ENCODE assay signal across 26 cellular contexts in the genomic region with DNA sequence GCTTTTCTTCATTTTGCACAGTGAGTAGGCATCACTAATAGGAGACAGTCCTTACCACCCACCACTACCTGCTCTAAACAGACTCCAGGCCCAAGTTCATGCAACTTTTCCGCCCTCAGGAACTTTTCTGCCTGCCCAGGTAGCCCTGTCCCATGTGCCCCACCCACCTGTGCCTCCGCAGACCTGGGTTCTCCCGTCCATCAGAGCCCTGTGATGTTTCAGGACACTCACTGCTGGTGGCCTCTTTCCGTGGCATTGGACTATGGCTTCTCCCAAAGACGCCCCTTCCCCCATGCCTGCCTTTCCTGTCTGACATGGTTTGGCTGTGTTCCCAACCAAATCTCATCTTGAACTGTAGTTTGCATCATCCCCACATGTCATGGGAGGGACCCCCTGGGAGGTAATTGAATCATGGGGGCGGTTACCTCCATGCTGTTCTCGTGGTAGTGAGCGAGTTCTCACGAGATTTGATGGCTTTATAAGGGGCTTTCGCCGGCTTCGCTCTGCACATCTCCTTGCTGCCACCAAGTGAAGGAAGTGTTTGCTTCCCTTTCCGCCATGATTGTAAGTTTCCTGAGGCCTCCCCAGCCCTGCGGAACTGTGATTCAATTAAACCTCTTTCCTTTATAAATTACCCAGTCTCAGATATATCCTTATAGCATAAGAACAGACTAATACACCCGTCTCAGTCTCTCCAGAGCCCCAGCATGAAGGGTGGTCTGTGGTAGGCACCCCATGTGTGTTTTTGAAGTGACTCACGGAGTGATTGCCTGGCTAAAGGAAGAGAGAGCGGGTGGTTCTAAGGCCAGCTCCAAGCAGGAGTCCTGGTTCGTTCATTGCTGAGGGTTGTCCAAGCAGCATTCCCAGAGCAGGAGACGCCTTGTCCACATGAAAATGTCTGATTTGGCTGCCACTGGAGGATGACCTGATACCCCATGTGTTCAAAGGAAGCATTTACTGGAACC.
A peak's percentile ranks its signal among the peaks of the same experiment; 100 is the strongest.
DNase-seq lines count a peak whose midpoint lies in the region; ATAC-seq and TF ChIP-seq lines count a peak whose summit lies in the region.
"Had no signal": no experiment of that assay in that cellular context is flagged by ENCODE, and none has a peak within 500 bp of the region (broad histone marks: within the 10 kb centered on the region; RNA-seq: fewer than 3 reads in every experiment).

No MANE protein-coding gene starts in this region.

- WGBS in testis, 2 donors = 81 to 83% methylated on average over 19 of the region's 19 CpGs

- H3K27me3 ChIP-seq in testis (no peaks in the 10 kb centered on the region), left ventricle myocardium inferior (ENCODE audit: low read depth) (peaks cover 97% of the 10 kb centered on the region)

- H3K4me3 ChIP-seq in choroid plexus epithelial cell (ENCODE audit: low read depth, low read length) (no peak overlapping the region), testis (no peak overlapping the region), left ventricle myocardium inferior (no peak overlapping the region)
- H3K4me3 ChIP-seq: breast epithelium, PC-9, suprapubic skin had no signal

- H3K9me3 ChIP-seq in testis = no peaks in the 10 kb centered on the region
- no peaks in the 10 kb centered on the region for H3K9me3 ChIP-seq in left ventricle myocardium inferior (replicated peaks)
- H3K9me3 ChIP-seq: breast epithelium, suprapubic skin had no signal

- intact Hi-C loops in testis (cut with DNase I; ENCODE audit: low total_unique reads) = no loop called here
- intact Hi-C loops in left ventricle myocardium inferior (cut with micrococcal nuclease) = no loop called here

- ATAC-seq in HG03342 (IDR thresholded peaks at IDR 0.05; ENCODE audit: unreplicated experiment) = no peak
- ATAC-seq: activated T-helper 17 cell treated with anti-CD3 and anti-CD28 coated beads, Interleukin-2, amount 50 U/mL, for 72 hours; CD8-positive, alpha-beta T cell; left colon had no signal

- TF ChIP-seq POLR2A in testis (IDR thresholded peaks at IDR 0.05) = no peak

- DNase-seq in NCI-H82 (lab: John Stamatoyannopoulos, UW) = peak; percentile 35
- DNase-seq in NCI-H82 treated with DMSO at 0.1 percent for 48 hours (lab: John Stamatoyannopoulos, UW; ENCODE audit: unreplicated experiment) = no peak
- DNase-seq in NCI-H69 (lab: John Stamatoyannopoulos, UW) = peak; percentile 69
- DNase-seq in choroid plexus epithelial cell (ENCODE audit: low read depth) = peak; percentile 69
- peak; percentile 22 for DNase-seq in testis
- no peak for DNase-seq in left ventricle myocardium inferior
- no peak for DNase-seq in 8988T
- DNase-seq: activated CD4-positive, alpha-beta memory T cell treated with anti-CD3 and anti-CD28 coated beads, Interleukin-2, amount 10 ng/mL, durations not matched to agents 7 days and 5 days; activated naive CD4-positive, alpha-beta T cell treated with anti-CD3 and anti-CD28 coated beads, Interleukin-2, amount 50 U/mL, for 16 hours; CD8-positive, alpha-beta T cell; DMS53; GDM1; hypothalamus; left colon; MV-4-11; NCI-H1436; NCI-H2081 treated with DMSO at 0.1 percent for 48 hours; NCI-H510A; nephron progenitor cell; PC-9; small intestine; stimulated activated naive CD4-positive, alpha-beta T cell treated with Interleukin-2 at 50 U/mL for 16 hours had no signal

- TF ChIP-seq CTCF in choroid plexus epithelial cell (conservative IDR thresholded peaks at IDR 0.05; ENCODE audit: low read depth, low read length) = no peak
- no peak for TF ChIP-seq CTCF in testis (IDR thresholded peaks at IDR 0.05)
- TF ChIP-seq CTCF in left ventricle myocardium inferior (IDR thresholded peaks at IDR 0.05; ENCODE audit: borderline replicate concordance) = no peak

- H3K4me1 ChIP-seq in testis (no peaks in the 10 kb centered on the region), left ventricle myocardium inferior (no peaks in the 10 kb centered on the region)
- H3K4me1 ChIP-seq: breast epithelium, suprapubic skin had no signal

- no peak overlapping the region for H3K27ac ChIP-seq in testis
- no peak overlapping the region for H3K27ac ChIP-seq in left ventricle myocardium inferior (replicated peaks)
- H3K27ac ChIP-seq: breast epithelium, PC-9, suprapubic skin had no signal

- H3K36me3 ChIP-seq in testis (ENCODE audit: low read depth, missing control alignments) = no peaks in the 10 kb centered on the region
- H3K36me3 ChIP-seq in left ventricle myocardium inferior = no peaks in the 10 kb centered on the region
- H3K36me3 ChIP-seq: breast epithelium, suprapubic skin had no signal

Comparison
In these comparisons a context has a peak if more than half of its experiments do, and no peak if none do; other contexts are left out.
1. DNase-seq: peak in NCI-H82 (single experiment), NCI-H69 (single experiment), choroid plexus epithelial cell (single experiment) and testis (single experiment); none in NCI-H82 treated with DMSO at 0.1 percent for 48 hours (single experiment), left ventricle myocardium inferior (single experiment) and 8988T (single experiment).